Comparison of ENCODE assay signal across 1 cellular context in genomic region chr4:24781999-24782745, GRCh38.
TF ChIP-seq lines count a peak whose summit lies in the region.

No MANE protein-coding gene starts in this region.

TF ChIP-seq in GM23338, 12 proteins besides CTCF, POLR2A, EP300 and RAD21 (continued from another document):
- TF ChIP-seq REST (IDR thresholded peaks at IDR 0.05; ENCODE audit: unreplicated experiment) (no peak), CREB1 (CRISPR knock-in tag; IDR thresholded peaks at IDR 0.05; ENCODE audit: low read depth) (no peak), STAT1 (IDR thresholded peaks at IDR 0.05; ENCODE audit: unreplicated experiment) (no peak), NANOG (IDR thresholded peaks at IDR 0.05; ENCODE audit: borderline replicate concordance) (no peak), ZNF462 (CRISPR knock-in tag; IDR thresholded peaks at IDR 0.05) (no peak), EZH2phosphoT487 (IDR thresholded peaks at IDR 0.05; ENCODE audit: unreplicated experiment) (no peak), JUNB (IDR thresholded peaks at IDR 0.05; ENCODE audit: unreplicated experiment) (no peak), POLR2AphosphoS5 (IDR thresholded peaks at IDR 0.05; ENCODE audit: low read depth) (no peak), EZH2 (IDR thresholded peaks at IDR 0.05; ENCODE audit: low read depth, unreplicated experiment) (no peak), ZNF331 (CRISPR knock-in tag; IDR thresholded peaks at IDR 0.05; ENCODE audit: low read depth) (no peak), ZNF114 (CRISPR knock-in tag; IDR thresholded peaks at IDR 0.05) (no peak)
